Comparison of ENCODE assay signal across 1 cellular context in genomic region chr9:127066775-127067111, GRCh38.
TF ChIP-seq lines count a peak whose summit lies in the region.

No MANE protein-coding gene starts in this region.

TF ChIP-seq in K562, 482 proteins besides CTCF, POLR2A, EP300 and RAD21:
- TF ChIP-seq, protein P1, sequence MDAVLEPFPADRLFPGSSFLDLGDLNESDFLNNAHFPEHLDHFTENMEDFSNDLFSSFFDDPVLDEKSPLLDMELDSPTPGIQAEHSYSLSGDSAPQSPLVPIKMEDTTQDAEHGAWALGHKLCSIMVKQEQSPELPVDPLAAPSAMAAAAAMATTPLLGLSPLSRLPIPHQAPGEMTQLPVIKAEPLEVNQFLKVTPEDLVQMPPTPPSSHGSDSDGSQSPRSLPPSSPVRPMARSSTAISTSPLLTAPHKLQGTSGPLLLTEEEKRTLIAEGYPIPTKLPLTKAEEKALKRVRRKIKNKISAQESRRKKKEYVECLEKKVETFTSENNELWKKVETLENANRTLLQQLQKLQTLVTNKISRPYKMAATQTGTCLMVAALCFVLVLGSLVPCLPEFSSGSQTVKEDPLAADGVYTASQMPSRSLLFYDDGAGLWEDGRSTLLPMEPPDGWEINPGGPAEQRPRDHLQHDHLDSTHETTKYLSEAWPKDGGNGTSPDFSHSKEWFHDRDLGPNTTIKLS (IDR thresholded peaks at IDR 0.05; ENCODE audit: borderline replicate concordance, low read depth), result no peak
- TF ChIP-seq ZNF76 (CRISPR knock-in tag; IDR thresholded peaks at IDR 0.05; ENCODE audit: borderline replicate concordance), result no peak
- TF ChIP-seq PML (IDR thresholded peaks at IDR 0.05; ENCODE audit: low read length), result no peak
- TF ChIP-seq CEBPG (CRISPR knock-in tag; IDR thresholded peaks at IDR 0.05), result no peak
- TF ChIP-seq CEBPG (tag; conservative IDR thresholded peaks at IDR 0.05 in 1 of 2, IDR thresholded peaks at IDR 0.05 in 1 of 2), result peak; percentile 66 to 83; a peak in 3 of 4 replicates
- no peak for TF ChIP-seq ZNF740 (CRISPR knock-in tag; IDR thresholded peaks at IDR 0.05)
- TF ChIP-seq ZNF740 (tag; IDR thresholded peaks at IDR 0.05), result no peak
- no peak for TF ChIP-seq EWSR1 (IDR thresholded peaks at IDR 0.05; ENCODE audit: borderline replicate concordance, low read depth, partially characterized antibody)
- TF ChIP-seq ZNF586 (CRISPR knock-in tag; conservative IDR thresholded peaks at IDR 0.05), result no peak
- no peak for TF ChIP-seq POLR2G (IDR thresholded peaks at IDR 0.05; ENCODE audit: low read depth, low read length)
- TF ChIP-seq ZFP30 (CRISPR knock-in tag; IDR thresholded peaks at IDR 0.05; ENCODE audit: borderline replicate concordance), result no peak
- no peak for TF ChIP-seq SIRT6 (IDR thresholded peaks at IDR 0.05; ENCODE audit: low read depth, low read length)
- 0 out of 2 replicates have a peak, but pooled peaks have one; percentile 59 for TF ChIP-seq CEBPB (tag; IDR thresholded peaks at IDR 0.05)
- TF ChIP-seq FOXA3 (CRISPR knock-in tag; conservative IDR thresholded peaks at IDR 0.05 in 1 of 2, IDR thresholded peaks at IDR 0.05 in 1 of 2), result 0 out of 4 replicates have a peak, but pooled peaks of 1 of the 2 experiments have one; percentile 26
